ENCODE assay signal across 1 cellular context in the genomic region with DNA sequence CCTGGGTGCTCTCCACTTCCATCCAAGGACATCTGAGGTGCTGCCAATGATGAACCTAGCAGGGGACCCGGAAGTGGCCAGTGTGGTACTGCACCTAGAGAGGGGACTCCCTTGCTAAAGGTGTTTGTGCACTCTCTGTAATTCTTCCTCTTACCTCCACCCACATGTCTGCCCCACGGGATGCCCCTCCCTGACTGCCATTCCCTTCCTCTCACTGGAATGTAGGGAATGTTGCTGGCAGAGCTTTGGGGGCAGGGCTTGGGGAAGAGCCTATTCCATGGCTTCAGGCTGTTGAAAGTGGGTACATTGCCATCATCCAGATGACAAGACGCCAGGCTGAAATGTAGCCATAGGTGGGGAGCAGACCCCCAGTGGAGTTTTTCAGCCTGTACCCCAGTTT.
TF ChIP-seq lines count a peak whose summit lies in the region.

No MANE protein-coding gene starts in this region.

TF ChIP-seq in HCT116, 20 proteins besides CTCF, POLR2A, EP300 and RAD21 (continued from another document):
- no peak for TF ChIP-seq TCF7L2 (IDR thresholded peaks at IDR 0.05; ENCODE audit: borderline replicate concordance, extremely low read depth, insufficient read depth, insufficient read length)
- TF ChIP-seq EZH2phosphoT487 (IDR thresholded peaks at IDR 0.05; ENCODE audit: borderline replicate concordance) = no peak
- no peak for TF ChIP-seq YY1 (IDR thresholded peaks at IDR 0.05; ENCODE audit: extremely low read depth, insufficient replicate concordance, low read depth, low read length)
- no peak for TF ChIP-seq SP1 (IDR thresholded peaks at IDR 0.05; ENCODE audit: low read depth)
- no peak for TF ChIP-seq POLR2AphosphoS5 (IDR thresholded peaks at IDR 0.05; ENCODE audit: low read depth, low read length)
- no peak for TF ChIP-seq FOSL1 (IDR thresholded peaks at IDR 0.05; ENCODE audit: low read depth)
TF ChIP-seq in HCT116: peak in this region for 0.
